ENCODE assay signal across 8 cellular contexts in the genomic region with DNA sequence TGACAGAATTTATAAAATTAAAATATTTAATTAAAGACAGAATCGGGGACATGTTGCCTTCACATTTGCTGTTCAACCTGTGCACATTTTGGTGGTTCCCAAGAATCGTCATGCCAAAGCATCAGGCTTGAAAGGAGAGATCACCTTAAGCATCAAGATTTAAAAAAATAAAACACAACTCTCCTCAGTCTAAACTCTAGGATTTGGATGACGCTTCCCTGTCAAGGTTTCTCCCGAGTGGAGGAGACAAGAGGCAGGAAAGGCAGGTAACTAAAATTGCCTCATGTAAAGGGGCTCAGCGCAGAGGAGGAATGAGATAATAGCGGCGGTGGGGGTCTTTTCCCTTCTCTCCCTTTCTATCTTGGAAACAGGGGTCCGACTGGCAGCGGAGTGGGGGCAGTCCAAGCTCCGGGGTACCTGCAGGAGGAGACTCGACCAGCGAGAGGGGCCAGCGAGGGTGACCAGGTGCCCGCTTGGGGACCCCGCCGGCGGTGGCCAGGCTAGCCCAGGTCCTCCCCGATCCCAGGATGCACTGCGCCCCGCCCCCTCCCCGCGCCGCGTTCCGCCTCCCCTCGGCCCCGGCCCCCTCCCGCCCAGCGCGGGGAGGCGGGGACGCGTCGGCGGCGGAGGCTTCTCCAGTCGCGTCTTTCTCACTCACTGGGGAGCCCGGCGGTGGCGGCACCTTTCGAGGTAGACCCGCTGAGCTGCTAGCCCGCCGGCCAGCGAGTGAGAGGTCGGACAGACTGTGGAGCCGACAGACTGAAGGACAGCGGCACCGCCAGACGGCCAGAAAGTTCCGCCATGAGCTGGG. TPM values are rescaled to one million over a fixed set of nuclear protein-coding genes. Genes with fewer than 3 reads are reported as not detected.
DNase-seq lines count a peak whose midpoint lies in the region; ATAC-seq and TF ChIP-seq lines count a peak whose summit lies in the region.

A gene (plus strand): TSS at position 638 of the 811 bp plus-strand sequence. CDS start 164 bp downstream, at position 802.

- H3K4me1 ChIP-seq in Caco-2 (peaks cover 6% of the 10 kb centered on the region), SK-N-SH (ENCODE audit: control insufficient read depth in 1 of 2, insufficient read depth in 2 of 2, low read depth in 1 of 2, low read length in 1 of 2) (peaks cover 4 to 13% of the 10 kb centered on the region in 2 experiments; a peak in 3 of 4 replicates), thoracic aorta (ENCODE audit: control insufficient read depth in 1 of 2, low read depth in 2 of 2) (peaks cover 0 to 5% of the 10 kb centered on the region in 2 donors)

- no peaks in the 10 kb centered on the region for H3K9me3 Mint-ChIP-seq in Caco-2 (ENCODE audit: unreplicated experiment)
- no peaks in the 10 kb centered on the region for H3K9me3 Mint-ChIP-seq in activated naive CD8-positive, alpha-beta T cell treated with anti-CD3 and anti-CD28 coated beads for 36 hours
- no peaks in the 10 kb centered on the region for H3K9me3 Mint-ChIP-seq in osteocyte (ENCODE audit: unreplicated experiment)

- H3K36me3 Mint-ChIP-seq in Caco-2 (ENCODE audit: insufficient read depth, unreplicated experiment) (peaks cover 8% of the 10 kb centered on the region), osteocyte (ENCODE audit: unreplicated experiment) (no peaks in the 10 kb centered on the region)
- no peaks in the 10 kb centered on the region for H3K36me3 Mint-ChIP-seq in activated naive CD8-positive, alpha-beta T cell treated with anti-CD3 and anti-CD28 coated beads for 36 hours

- peak within 1 kb of the TSS; percentile 90 for H3K4me2 ChIP-seq in SK-N-SH

- DNase-seq in Caco-2 (peak; percentile 85 to 87), KG1 (lab: John Stamatoyannopoulos, UW) (peak; percentile 15), SK-N-SH (peak; percentile 98), Right ventricle myocardium superior (peak; percentile 84), osteocyte (ENCODE audit: extremely low spot score, unreplicated experiment) (peak; percentile 94), thoracic aorta (ENCODE audit: low spot score) (no peak)
- peak; percentile 63 for DNase-seq in activated naive CD8-positive, alpha-beta T cell treated with anti-CD3 and anti-CD28 coated beads for 36 hours

- H3K9me3 ChIP-seq in Caco-2 = no peaks in the 10 kb centered on the region
- no peaks in the 10 kb centered on the region for H3K9me3 ChIP-seq in SK-N-SH
- no peaks in the 10 kb centered on the region for H3K9me3 ChIP-seq in thoracic aorta

- 4% methylated on average over 15 of the region's 52 CpGs for WGBS in SK-N-SH (ENCODE audit: low lambda C conversion rate)

- H3K4me3 Mint-ChIP-seq in Caco-2 (ENCODE audit: unreplicated experiment) (peak within 1 kb of the TSS; percentile 87), osteocyte (ENCODE audit: unreplicated experiment) (peak within 1 kb of the TSS; percentile 96)
- H3K4me3 Mint-ChIP-seq in activated naive CD8-positive, alpha-beta T cell treated with anti-CD3 and anti-CD28 coated beads for 36 hours = peak within 1 kb of the TSS; percentile 86

- ATAC-seq in Right ventricle myocardium superior (ENCODE audit: poor library complexity) = peak; percentile 97
- peak; percentile 64 for ATAC-seq in thoracic aorta (ENCODE audit: insufficient number of reproducible peaks, low FRiP score, low read depth)
- ATAC-seq in HG03457 (IDR thresholded peaks at IDR 0.05; ENCODE audit: unreplicated experiment) = no peak

- peaks cover 7% of the 10 kb centered on the region for H3K4me1 Mint-ChIP-seq in Caco-2 (ENCODE audit: low read depth, unreplicated experiment)
- H3K4me1 Mint-ChIP-seq in activated naive CD8-positive, alpha-beta T cell treated with anti-CD3 and anti-CD28 coated beads for 36 hours = peaks cover 17% of the 10 kb centered on the region
- H3K4me1 Mint-ChIP-seq in osteocyte (ENCODE audit: unreplicated experiment) = peaks cover 33% of the 10 kb centered on the region

- no peaks in the 10 kb centered on the region for H3K27me3 ChIP-seq in Caco-2 (replicated peaks; ENCODE audit: control insufficient read depth, insufficient read depth, low read length)
- H3K27me3 ChIP-seq in SK-N-SH (ENCODE audit: insufficient read depth) = no peaks in the 10 kb centered on the region
- H3K27me3 ChIP-seq in thoracic aorta (replicated peaks; ENCODE audit: insufficient read depth) = no peaks in the 10 kb centered on the region

- peak within 1 kb of the TSS; percentile 95 for H2AFZ ChIP-seq in SK-N-SH (ENCODE audit: low read depth)

- no peaks in the 10 kb centered on the region; the same call in 1 of the 2 replicates for H3K9me2 ChIP-seq in SK-N-SH

- CTCF ChIA-PET in Caco-2 (lab: Charles Lee) (interaction anchor here (0.6 to 0.9 kb wide), 4 partner anchors 19 to 367 kb away, joined by 3 to 4 read pairs (median 3); a partner anchor contains a TSS), SK-N-SH (lab: Yijun Ruan, JAX) (interaction anchor here (0.6 to 4.4 kb wide), 15 partner anchors 11 to 661 kb away, joined by 3 to 19 read pairs (median 3); no protein-coding TSS in a partner anchor)

- H3K27ac ChIP-seq in SK-N-SH (ENCODE audit: low read depth in 2 of 2, low read length in 1 of 2) = peak within 1 kb of the TSS; percentile 78 to 92
- H3K27ac ChIP-seq in thoracic aorta = no peak within 1 kb of the TSS

- H3K27ac Mint-ChIP-seq in Caco-2 (ENCODE audit: unreplicated experiment) = peak within 1 kb of the TSS; percentile 83
- H3K27ac Mint-ChIP-seq in activated naive CD8-positive, alpha-beta T cell treated with anti-CD3 and anti-CD28 coated beads for 36 hours = no peak within 1 kb of the TSS
- H3K27ac Mint-ChIP-seq in osteocyte (ENCODE audit: unreplicated experiment) = peak within 1 kb of the TSS; percentile 85

- peaks cover 35% of the 10 kb centered on the region for H4K20me1 ChIP-seq in SK-N-SH (ENCODE audit: insufficient read depth)

- BruUV-seq in Caco-2 (replicated peaks; lab: Mats Ljungman, UMichigan) = TSS peak; percentile 40

- intact Hi-C loops in Caco-2 (cut with micrococcal nuclease; ENCODE audit: unreplicated experiment) = loop anchor here (10.0 kb wide), 2 partner anchors 107 to 137 kb away; no protein-coding TSS in a partner anchor
- intact Hi-C loops in Right ventricle myocardium superior (cut with DNase I) = loop anchor here (10.0 kb wide), 1 partner anchor 107 kb away; no protein-coding TSS in a partner anchor

- H3K27me3 Mint-ChIP-seq in Caco-2 (ENCODE audit: insufficient read depth, unreplicated experiment) (no peaks in the 10 kb centered on the region), osteocyte (ENCODE audit: unreplicated experiment) (no peaks in the 10 kb centered on the region)
- peaks cover 68% of the 10 kb centered on the region for H3K27me3 Mint-ChIP-seq in activated naive CD8-positive, alpha-beta T cell treated with anti-CD3 and anti-CD28 coated beads for 36 hours

- POLR2A ChIA-PET in Caco-2 (lab: Charles Lee) = interaction anchor here (0.7 to 1.0 kb wide), 2 partner anchors 8 to 97 kb away, joined by 3 to 5 read pairs; no protein-coding TSS in a partner anchor
- POLR2A ChIA-PET in SK-N-SH (lab: Yijun Ruan, JAX) = interaction anchor here (0.6 to 1.3 kb wide), 5 partner anchors 103 to 170 kb away, joined by 3 to 4 read pairs (median 3); no protein-coding TSS in a partner anchor

- TF ChIP-seq CTCF in Caco-2 (IDR thresholded peaks at IDR 0.05; ENCODE audit: insufficient read depth in 1 of 2, low read depth in 1 of 2, low read length in 1 of 2, severe bottlenecking in 1 of 2, unreplicated experiment in 1 of 2) = no peak
- no peak for TF ChIP-seq CTCF in SK-N-SH (IDR thresholded peaks at IDR 0.05)
- TF ChIP-seq CTCF in osteocyte (IDR thresholded peaks at IDR 0.05) = no peak
- TF ChIP-seq CTCF in thoracic aorta (IDR thresholded peaks at IDR 0.05) = no peak

- no peak for TF ChIP-seq EP300 in SK-N-SH (IDR thresholded peaks at IDR 0.05; ENCODE audit: borderline replicate concordance in 1 of 2, low read depth in 1 of 2, low read length in 1 of 2)

- peaks cover 16% of the 10 kb centered on the region for H3F3A ChIP-seq in SK-N-SH (replicated peaks; ENCODE audit: insufficient read depth)

- no peak for TF ChIP-seq RAD21 in SK-N-SH (IDR thresholded peaks at IDR 0.05; ENCODE audit: low read length)

- H3K36me3 ChIP-seq in Caco-2 (ENCODE audit: control insufficient read depth, insufficient read depth, low read length) (no peaks in the 10 kb centered on the region), SK-N-SH (replicated peaks in 1 of 2; ENCODE audit: control insufficient read depth in 1 of 2, insufficient read depth in 2 of 2, low read length in 1 of 2) (no peaks in the 10 kb centered on the region), thoracic aorta (no peaks in the 10 kb centered on the region)

- H3K4me3 ChIP-seq in Caco-2 (ENCODE audit: low read depth, low read length) (peak within 1 kb of the TSS; percentile 81), SK-N-SH (ENCODE audit: low read depth in 2 of 2, low read length in 1 of 2) (peak within 1 kb of the TSS; percentile 96 to 99), thoracic aorta (peak within 1 kb of the TSS; percentile 91)

- peak within 1 kb of the TSS; percentile 93 for H3K9ac ChIP-seq in SK-N-SH

- peaks cover 46% of the 10 kb centered on the region for H3K79me2 ChIP-seq in SK-N-SH (ENCODE audit: insufficient read depth)

TF ChIP-seq in SK-N-SH, 30 proteins besides CTCF, POLR2A, EP300 and RAD21 (continues in another document):
- TF ChIP-seq CHD2 (IDR thresholded peaks at IDR 0.05; ENCODE audit: low read length, partially characterized antibody) (peak; percentile 20), FOSL2 (IDR thresholded peaks at IDR 0.05; ENCODE audit: borderline replicate concordance, low read depth) (no peak), EZH2phosphoT487 (IDR thresholded peaks at IDR 0.05; ENCODE audit: borderline replicate concordance, low read depth) (no peak), TAF1 (IDR thresholded peaks at IDR 0.05; ENCODE audit: borderline replicate concordance, low read depth, low read length) (peak; percentile 93)
- TF ChIP-seq, protein P1, sequence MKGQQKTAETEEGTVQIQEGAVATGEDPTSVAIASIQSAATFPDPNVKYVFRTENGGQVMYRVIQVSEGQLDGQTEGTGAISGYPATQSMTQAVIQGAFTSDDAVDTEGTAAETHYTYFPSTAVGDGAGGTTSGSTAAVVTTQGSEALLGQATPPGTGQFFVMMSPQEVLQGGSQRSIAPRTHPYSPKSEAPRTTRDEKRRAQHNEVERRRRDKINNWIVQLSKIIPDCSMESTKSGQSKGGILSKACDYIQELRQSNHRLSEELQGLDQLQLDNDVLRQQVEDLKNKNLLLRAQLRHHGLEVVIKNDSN (IDR thresholded peaks at IDR 0.05; ENCODE audit: borderline replicate concordance, low read depth) = no peak
- TF ChIP-seq, protein P2, sequence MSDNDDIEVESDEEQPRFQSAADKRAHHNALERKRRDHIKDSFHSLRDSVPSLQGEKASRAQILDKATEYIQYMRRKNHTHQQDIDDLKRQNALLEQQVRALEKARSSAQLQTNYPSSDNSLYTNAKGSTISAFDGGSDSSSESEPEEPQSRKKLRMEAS (IDR thresholded peaks at IDR 0.05; ENCODE audit: low read depth) = 0 out of 2 replicates have a peak, but pooled peaks have one; percentile 14

RNA-seq across cellular contexts. Expression of the gene that starts here (rescaled TPM):
- 32.7 and 33.4 TPM in 2 replicates for total RNA-seq in Caco-2 (2022)
- 16.5 and 21.5 TPM in 2 replicates for polyA plus RNA-seq in SK-N-SH (2012; rRNA removed)
- 23.5 and 26.4 TPM in 2 replicates for polyA plus RNA-seq in SK-N-SH (2012; cell fraction: cytosol; rRNA removed)
- 9.5 and 26.3 TPM in 2 replicates for polyA plus RNA-seq in SK-N-SH (2012; cell fraction: nucleus; rRNA removed)
- under 1 TPM; 0.14 to 0.45 TPM for total RNA-seq in activated naive CD8-positive, alpha-beta T cell treated with anti-CD3 and anti-CD28 coated beads for 36 hours
- 21.0 TPM for total RNA-seq in Right ventricle myocardium superior
- 60.9 and 63.3 TPM in 2 replicates for total RNA-seq in osteocyte
- total RNA-seq in thoracic aorta = 10 to 100 TPM; 12.2 to 13.2 TPM

Comparison
In these comparisons a context has a peak if more than half of its experiments do, and no peak if none do; other contexts are left out.
1. RNA of the gene that starts here (total RNA-seq): 60.9 to 63.3 TPM in osteocyte, 32.7 to 33.4 TPM in Caco-2, 21.0 TPM in Right ventricle myocardium superior (single experiment) and 12.2 to 13.2 TPM in thoracic aorta; 0.14 to 0.45 TPM in activated naive CD8-positive, alpha-beta T cell treated with anti-CD3 and anti-CD28 coated beads for 36 hours; every median in the first group is over 4 times any median in the second.
2. Peak in DNase-seq in activated naive CD8-positive, alpha-beta T cell treated with anti-CD3 and anti-CD28 coated beads for 36 hours; RNA of the gene not detected or under 1 TPM.
3. H3K27ac ChIP-seq: peak in SK-N-SH (2 of 2); none in thoracic aorta (0 of 2).
4. Peak in every context shown above with its lines, with median percentiles within 50 percentile points of each other: H3K4me3 ChIP-seq and H3K4me3 Mint-ChIP-seq.